In genomic region chr5:172445866-172446265, GRCh38 we compare ENCODE assay signal across 23 cellular contexts. TPM values are rescaled to one million over a fixed set of nuclear protein-coding genes. Genes with fewer than 3 reads are reported as not detected.
DNase-seq lines count a peak whose midpoint lies in the region; ATAC-seq and TF ChIP-seq lines count a peak whose summit lies in the region.
"Had no signal": no experiment of that assay in that cellular context is flagged by ENCODE, and none has a peak within 500 bp of the region (broad histone marks: within the 10 kb centered on the region; RNA-seq: fewer than 3 reads in every experiment).

No MANE protein-coding gene starts in this region.

- no peak for TF ChIP-seq CTCF in right atrium auricular region (IDR thresholded peaks at IDR 0.05)
- TF ChIP-seq CTCF in esophagus muscularis mucosa (IDR thresholded peaks at IDR 0.05): no peak
- no peak for TF ChIP-seq CTCF in prostate gland (IDR thresholded peaks at IDR 0.05)
- no peak for TF ChIP-seq CTCF in transverse colon (IDR thresholded peaks at IDR 0.05)

- DNase-seq in Right ventricle myocardium inferior (ENCODE audit: missing footprints) (peak; percentile 62), right atrium auricular region (ENCODE audit: low spot score) (no peak), esophagus muscularis mucosa (ENCODE audit: extremely low spot score) (no peak), prostate gland (ENCODE audit: low spot score) (no peak), transverse colon (no peak), SIG-M5 treated with dmso at 0.1 percent for 504 hours (lab: John Stamatoyannopoulos, UW; ENCODE audit: unreplicated experiment) (no peak)
- DNase-seq: activated CD4-positive, alpha-beta T cell treated with anti-CD3 and anti-CD28 coated beads for 48 hours; activated naive CD4-positive, alpha-beta T cell treated with Interleukin-2 at 50 U/mL for 16 hours; activated T-cell treated with anti-CD3 and anti-CD28 coated beads, Interleukin-2, amount 50 U/mL, for 48 hours; AML-193; DMS79 treated with DMSO at 0.1 percent for 48 hours; left colon; midbrain; natural killer cell; NCI-H1436 treated with DMSO at 0.1 percent for 48 hours; NCI-H510A; PC-9; stimulated activated naive CD4-positive, alpha-beta T cell treated with Interleukin-2 at 50 U/mL for 16 hours had no signal

- no peak for ATAC-seq in Right ventricle myocardium inferior
- ATAC-seq in GM21381 (IDR thresholded peaks at IDR 0.05; ENCODE audit: unreplicated experiment): no peak
- no peak for ATAC-seq in HG02642 (IDR thresholded peaks at IDR 0.05; ENCODE audit: poor library complexity, unreplicated experiment)
- ATAC-seq: left colon, natural killer cell had no signal

- no peaks in the 10 kb centered on the region for H3K9me3 ChIP-seq in right atrium auricular region
- no peaks in the 10 kb centered on the region for H3K9me3 ChIP-seq in esophagus muscularis mucosa
- H3K9me3 ChIP-seq in prostate gland: no peaks in the 10 kb centered on the region
- H3K9me3 ChIP-seq in transverse colon: no peaks in the 10 kb centered on the region
- H3K9me3 ChIP-seq: SJSA1, upper lobe of left lung had no signal

- H3K27me3 ChIP-seq in right atrium auricular region (no peaks in the 10 kb centered on the region), esophagus muscularis mucosa (no peaks in the 10 kb centered on the region), prostate gland (replicated peaks; ENCODE audit: insufficient read depth) (no peaks in the 10 kb centered on the region), transverse colon (no peaks in the 10 kb centered on the region)
- H3K27me3 ChIP-seq: cardiac muscle cell, SJSA1, upper lobe of left lung had no signal

- H3K36me3 ChIP-seq in right atrium auricular region (no peaks in the 10 kb centered on the region), esophagus muscularis mucosa (peaks cover 0 to 5% (median 0%) of the 10 kb centered on the region in 4 donors), prostate gland (no peaks in the 10 kb centered on the region), transverse colon (no peaks in the 10 kb centered on the region)
- H3K36me3 ChIP-seq: cardiac muscle cell, upper lobe of left lung had no signal

- TF ChIP-seq EP300 in esophagus muscularis mucosa (IDR thresholded peaks at IDR 0.05) (no peak), transverse colon (IDR thresholded peaks at IDR 0.05; ENCODE audit: low read depth) (no peak)

- no peak overlapping the region for H3K4me3 ChIP-seq in right atrium auricular region
- peak overlapping the region in 1 of 4 donors; percentile 15 for H3K4me3 ChIP-seq in esophagus muscularis mucosa
- no peak overlapping the region for H3K4me3 ChIP-seq in prostate gland
- no peak overlapping the region for H3K4me3 ChIP-seq in transverse colon
- H3K4me3 ChIP-seq: cardiac muscle cell, PC-9, SJSA1, upper lobe of left lung had no signal

- TF ChIP-seq POLR2A in esophagus muscularis mucosa (IDR thresholded peaks at IDR 0.05; ENCODE audit: low read depth) (no peak), prostate gland (IDR thresholded peaks at IDR 0.05) (no peak), transverse colon (IDR thresholded peaks at IDR 0.05) (no peak)

- in situ Hi-C loops in transverse colon (cut with MboI; ENCODE audit: low pct_ligation_motif_present in 1 of 4, low pct_unique_long_range_greater_than_20kb in 1 of 4, low sequenced_read_pairs in 3 of 4): no loop called here

- peaks cover 0 to 56% of the 10 kb centered on the region in 2 donors for H3K4me1 ChIP-seq in right atrium auricular region
- peaks cover 42 to 86% (median 84%) of the 10 kb centered on the region in 4 donors for H3K4me1 ChIP-seq in esophagus muscularis mucosa
- H3K4me1 ChIP-seq in prostate gland (replicated peaks): peaks cover 6% of the 10 kb centered on the region
- peaks cover 21 to 59% (median 36%) of the 10 kb centered on the region in 4 donors for H3K4me1 ChIP-seq in transverse colon

- intact Hi-C loops in Right ventricle myocardium inferior (cut with DNase I) (loop anchor here (10.0 kb wide), 1 partner anchor 341 kb away; no protein-coding TSS in a partner anchor), esophagus muscularis mucosa (cut with DNase I) (no loop called here), prostate gland (cut with DNase I) (no loop called here), transverse colon (cut with DNase I; ENCODE audit: low total_unique reads) (no loop called here)

- WGBS in esophagus muscularis mucosa: 53% methylated on average over 3 of the region's 10 CpGs
- WGBS in prostate gland: 68% methylated on average over 10 of the region's 10 CpGs
- WGBS in transverse colon (ENCODE audit: low coverage in 1 of 2), 2 donors: 83% methylated on average over 9 of the region's 10 CpGs; no CpG with 5 or more reads in 1 of the 2 donors

- peak overlapping the region in 1 of 2 donors; percentile 79 for H3K27ac ChIP-seq in right atrium auricular region
- H3K27ac ChIP-seq in esophagus muscularis mucosa (replicated peaks in 1 of 4): peak overlapping the region; percentile 54 to 80 (median 70)
- peak overlapping the region; percentile 58 to 64 for H3K27ac ChIP-seq in prostate gland
- H3K27ac ChIP-seq in transverse colon: peak overlapping the region in 3 of 4 donors; percentile 47 to 70 (median 54)
- H3K27ac ChIP-seq: cardiac muscle cell, PC-9, SJSA1 had no signal

RNA-seq across cellular contexts. Expression of gene SH3PXD2B, which starts 8.5 kb away (rescaled TPM):
- total RNA-seq in Right ventricle myocardium inferior (5.4 TPM), right atrium auricular region (10 to 100 TPM in 1 of 2 donors, 1 to 10 TPM in 1; 7.2 to 13.9 TPM), esophagus muscularis mucosa (10 to 100 TPM; 41.5 to 66.5 (median 49.2) TPM), prostate gland (10 to 100 TPM; 15.8 to 38.0 TPM), transverse colon (10 to 100 TPM; 10.2 to 26.6 (median 14.6) TPM)
